1 cellular context compared by ENCODE assay signal in the genomic region with DNA sequence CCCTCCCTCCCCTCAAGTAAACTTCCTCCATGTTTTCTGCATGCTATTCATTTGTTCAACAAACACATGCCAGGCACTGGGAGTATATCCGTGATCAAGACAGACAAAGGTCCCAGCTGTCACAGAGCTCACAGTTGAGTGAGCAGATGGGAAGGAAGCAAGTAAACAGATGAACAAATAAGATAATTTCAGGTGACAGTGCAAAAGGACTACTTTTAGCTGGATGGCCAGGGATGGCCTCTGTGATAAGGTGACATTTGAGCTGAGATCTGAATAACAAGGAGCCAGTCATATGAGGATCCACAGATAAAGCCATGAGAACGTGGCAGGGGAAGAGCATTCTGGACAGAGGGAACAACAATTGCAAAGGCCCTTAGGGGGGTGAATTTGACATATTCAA.
TF ChIP-seq lines count a peak whose summit lies in the region.

No MANE protein-coding gene starts in this region.

TF ChIP-seq in K562, 482 proteins besides CTCF, POLR2A, EP300 and RAD21 (continued from another document):
- TF ChIP-seq, protein P1, sequence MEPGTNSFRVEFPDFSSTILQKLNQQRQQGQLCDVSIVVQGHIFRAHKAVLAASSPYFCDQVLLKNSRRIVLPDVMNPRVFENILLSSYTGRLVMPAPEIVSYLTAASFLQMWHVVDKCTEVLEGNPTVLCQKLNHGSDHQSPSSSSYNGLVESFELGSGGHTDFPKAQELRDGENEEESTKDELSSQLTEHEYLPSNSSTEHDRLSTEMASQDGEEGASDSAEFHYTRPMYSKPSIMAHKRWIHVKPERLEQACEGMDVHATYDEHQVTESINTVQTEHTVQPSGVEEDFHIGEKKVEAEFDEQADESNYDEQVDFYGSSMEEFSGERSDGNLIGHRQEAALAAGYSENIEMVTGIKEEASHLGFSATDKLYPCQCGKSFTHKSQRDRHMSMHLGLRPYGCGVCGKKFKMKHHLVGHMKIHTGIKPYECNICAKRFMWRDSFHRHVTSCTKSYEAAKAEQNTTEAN (CRISPR knock-in tag; IDR thresholded peaks at IDR 0.05) = no peak
- TF ChIP-seq CTBP1 (IDR thresholded peaks at IDR 0.05; ENCODE audit: borderline replicate concordance) = peak; percentile 50; the same call in 1 of the 2 replicates
- TF ChIP-seq KDM1A (IDR thresholded peaks at IDR 0.05) = no peak
- peak; percentile 77 for TF ChIP-seq CBFA2T3 (IDR thresholded peaks at IDR 0.05)
